ENCODE assay signal across 9 cellular contexts in the genomic region with DNA sequence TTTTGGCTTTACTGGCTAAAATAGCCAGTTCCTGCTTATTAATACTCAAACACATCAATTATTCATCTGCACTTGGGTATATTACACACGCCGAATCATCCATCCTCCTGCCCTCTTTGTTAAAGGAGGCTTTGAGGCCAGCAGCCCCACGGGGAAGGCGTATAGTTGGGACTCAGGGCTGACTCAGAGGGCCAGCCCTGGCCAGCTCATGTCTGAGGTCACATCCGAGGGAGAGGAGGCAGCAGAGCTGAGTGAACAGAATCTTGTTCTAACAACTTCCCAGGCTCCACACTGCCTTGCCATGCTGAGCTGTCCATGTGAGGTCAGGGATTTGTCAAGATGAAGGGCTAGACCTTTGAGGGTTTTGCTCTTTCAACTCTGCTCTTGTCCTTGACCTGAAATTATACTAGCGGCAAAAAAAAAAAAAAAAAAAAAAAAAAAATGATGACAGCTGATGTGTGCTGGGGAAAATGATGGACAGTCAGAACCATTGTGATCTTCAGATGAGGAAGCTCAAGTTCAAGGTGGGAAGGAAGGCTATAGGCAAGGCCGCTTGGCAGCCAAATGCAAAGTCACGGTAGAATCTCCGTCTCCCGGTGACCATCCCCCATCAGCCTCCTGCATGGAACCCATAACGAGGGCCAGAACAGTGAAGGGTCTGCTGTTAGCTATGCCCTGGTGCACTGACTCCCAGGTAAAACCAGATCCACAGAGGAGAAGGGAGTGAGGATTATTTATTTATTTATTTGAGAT. TPM values are rescaled to one million over a fixed set of nuclear protein-coding genes. Genes with fewer than 3 reads are reported as not detected.
A peak's percentile ranks its signal among the peaks of the same experiment; 100 is the strongest.
DNase-seq lines count a peak whose midpoint lies in the region; ATAC-seq, FAIRE-seq and TF ChIP-seq lines count a peak whose summit lies in the region.
"Had no signal": no experiment of that assay in that cellular context is flagged by ENCODE, and none has a peak within 500 bp of the region (broad histone marks: within the 10 kb centered on the region; RNA-seq: fewer than 3 reads in every experiment).

No MANE protein-coding gene starts in this region.

- H3K27me3 Mint-ChIP-seq in naive thymus-derived CD4-positive, alpha-beta T cell, result peaks cover 0 to 15% (median 9%) of the 10 kb centered on the region in 5 donors

- BruUV-seq in K562 (replicated peaks; lab: Mats Ljungman, UMichigan), result no TSS peak

- no peaks in the 10 kb centered on the region for H3K79me2 ChIP-seq in K562 (ENCODE audit: control insufficient read depth, insufficient read depth, low read length)

- TF ChIP-seq RAD21 in K562 (CRISPR knock-in tag; conservative IDR thresholded peaks at IDR 0.05 in 1 of 2, IDR thresholded peaks at IDR 0.05 in 1 of 2), result no peak

- H3K36me3 Mint-ChIP-seq in naive thymus-derived CD4-positive, alpha-beta T cell, result no peaks in the 10 kb centered on the region

- no peaks in the 10 kb centered on the region for H3K36me3 ChIP-seq in K562 (ENCODE audit: control insufficient read depth, insufficient read depth, low read length)
- no peaks in the 10 kb centered on the region for H3K36me3 ChIP-seq in naive thymus-derived CD4-positive, alpha-beta T cell (ENCODE audit: control insufficient read depth in 2 of 3, insufficient read depth in 3 of 3, low read length in 3 of 3)
- no peaks in the 10 kb centered on the region for H3K36me3 ChIP-seq in testis (ENCODE audit: low read depth, missing control alignments)

- intact Hi-C loops in K562 (cut with micrococcal nuclease) (no loop called here), testis (cut with DNase I; ENCODE audit: low total_unique reads) (no loop called here)
- intact Hi-C loops in naive thymus-derived CD4-positive, alpha-beta T cell (cut with micrococcal nuclease), result no loop called here

- H3K4me1 ChIP-seq in K562 (replicated peaks in 1 of 2; ENCODE audit: control insufficient read depth in 2 of 2, insufficient read depth in 2 of 2, low read length in 2 of 2), result peaks cover 13 to 17% of the 10 kb centered on the region in 2 experiments; a peak in 4 of 5 replicates
- no peaks in the 10 kb centered on the region for H3K4me1 ChIP-seq in naive thymus-derived CD4-positive, alpha-beta T cell (ENCODE audit: control insufficient read depth in 2 of 2, insufficient read depth in 2 of 2, low read length in 2 of 2)
- no peaks in the 10 kb centered on the region for H3K4me1 ChIP-seq in testis

- peak; percentile 86 for DNase-seq in COLO829 (ENCODE audit: low spot score)
- DNase-seq in HS-27A (ENCODE audit: low read depth), result peak; percentile 74
- DNase-seq in K562 (ENCODE audit: extremely low read depth in 1 of 4, low spot score in 3 of 4), result peak; percentile 46 to 82 (median 54)
- no peak for DNase-seq in naive thymus-derived CD4-positive, alpha-beta T cell
- no peak for DNase-seq in NCI-H2029 treated with DMSO at 0.1 percent for 48 hours (lab: John Stamatoyannopoulos, UW)
- no peak for DNase-seq in DMS114 treated with DMSO at 0.1 percent for 48 hours (lab: John Stamatoyannopoulos, UW; ENCODE audit: unreplicated experiment)
- no peak for DNase-seq in hypothalamus (lab: John Stamatoyannopoulos, UW)
- DNase-seq in testis, result no peak
- DNase-seq: activated CD4-positive, alpha-beta T cell treated with anti-CD3 and anti-CD28 coated beads, Interleukin-2, amount 50 U/mL, for 1 hour had no signal

- no peaks in the 10 kb centered on the region for H3K9me3 Mint-ChIP-seq in naive thymus-derived CD4-positive, alpha-beta T cell

- H3K4me2 ChIP-seq in K562 (ENCODE audit: insufficient read depth, low read length), result peak overlapping the region; percentile 27

- TF ChIP-seq EP300 in K562 (IDR thresholded peaks at IDR 0.05; ENCODE audit: low read length), result no peak

- H3K27ac Mint-ChIP-seq in naive thymus-derived CD4-positive, alpha-beta T cell, result no peak overlapping the region

- POLR2A ChIA-PET in K562 (lab: Yijun Ruan, JAX), result interaction anchor here (0.5 to 1.2 kb wide), 5 partner anchors 28 to 151 kb away, joined by 3 to 4 read pairs (median 4); no protein-coding TSS in a partner anchor
- POLR2A ChIA-PET in naive thymus-derived CD4-positive, alpha-beta T cell (lab: Charles Lee), result no interaction called here

- peak overlapping the region; percentile 40 to 48; a peak in 3 of 4 replicates for H3K9ac ChIP-seq in K562 (ENCODE audit: insufficient read depth in 1 of 2, low read depth in 2 of 2, low read length in 2 of 2)

- H3K27me3 ChIP-seq in K562 (ENCODE audit: control insufficient read depth in 2 of 2, insufficient read depth in 2 of 2, low read length in 2 of 2) (no peaks in the 10 kb centered on the region), testis (no peaks in the 10 kb centered on the region)
- no peaks in the 10 kb centered on the region for H3K27me3 ChIP-seq in naive thymus-derived CD4-positive, alpha-beta T cell (ENCODE audit: control insufficient read depth in 2 of 2, insufficient read depth in 2 of 2, low read length in 2 of 2)

- in situ Hi-C loops in K562 (cut with MboI), result no loop called here

- peak overlapping the region; percentile 63 for H3K27ac ChIP-seq in K562 (ENCODE audit: extremely low read depth, low read depth, low read length)
- no peak overlapping the region for H3K27ac ChIP-seq in naive thymus-derived CD4-positive, alpha-beta T cell (ENCODE audit: low read depth, low read length)
- no peak overlapping the region for H3K27ac ChIP-seq in testis

- no peak overlapping the region for H3K4me3 Mint-ChIP-seq in naive thymus-derived CD4-positive, alpha-beta T cell

- peak; percentile 94 for ATAC-seq in K562
- ATAC-seq in naive thymus-derived CD4-positive, alpha-beta T cell, result peak; percentile 77

- no peaks in the 10 kb centered on the region for H3K9me3 ChIP-seq in K562 (replicated peaks; ENCODE audit: control insufficient read depth, insufficient read depth, low read depth, low read length)
- H3K9me3 ChIP-seq in naive thymus-derived CD4-positive, alpha-beta T cell (ENCODE audit: control insufficient read depth in 2 of 3, low read length in 3 of 3), result no peaks in the 10 kb centered on the region
- H3K9me3 ChIP-seq in testis, result no peaks in the 10 kb centered on the region

- H3K9me1 ChIP-seq in K562 (ENCODE audit: control insufficient read depth, insufficient read depth, low read length), result no peaks in the 10 kb centered on the region

- no peaks in the 10 kb centered on the region for H4K20me1 ChIP-seq in K562 (replicated peaks; ENCODE audit: control insufficient read depth, insufficient read depth, low read length)

- no peaks in the 10 kb centered on the region for H3K4me1 Mint-ChIP-seq in naive thymus-derived CD4-positive, alpha-beta T cell

- 34% methylated on average over 9 of the region's 11 CpGs for WGBS in K562 (ENCODE audit: insufficient coverage, low coverage, missing lambda C conversion rate)
- 51 to 64% methylated on average over 10 to 11 of the region's 11 CpGs for WGBS in testis, 2 donors

- CTCF ChIA-PET in K562 (lab: Yijun Ruan, JAX; ENCODE audit: low intra/inter-chr PET ratio), result no interaction called here
- CTCF ChIA-PET in naive thymus-derived CD4-positive, alpha-beta T cell (lab: Charles Lee), result interaction anchor here (0.9 kb wide), 1 partner anchor 19 kb away, joined by 3 read pairs; no protein-coding TSS in a partner anchor

- FAIRE-seq in K562 (lab: Jason Lieb, UNC), result peak; percentile 84

- H3K4me3 ChIP-seq in K562, result no peak overlapping the region
- H3K4me3 ChIP-seq in naive thymus-derived CD4-positive, alpha-beta T cell (ENCODE audit: low read length), result no peak overlapping the region
- H3K4me3 ChIP-seq in testis, result no peak overlapping the region

- peak overlapping the region; percentile 87 for H2AFZ ChIP-seq in K562 (ENCODE audit: low read depth, low read length)

- no peak for TF ChIP-seq POLR2A in K562 (conservative IDR thresholded peaks at IDR 0.05)
- no peak for TF ChIP-seq POLR2A in testis (IDR thresholded peaks at IDR 0.05)

- TF ChIP-seq CTCF in K562 (IDR thresholded peaks at IDR 0.05 in 2 of 3, conservative IDR thresholded peaks at IDR 0.05 in 1 of 3; ENCODE audit: insufficient read depth in 2 of 3, low read depth in 1 of 3, low read length in 3 of 3) (no peak), testis (IDR thresholded peaks at IDR 0.05) (no peak)

RNA-seq across cellular contexts. Expression of gene MARK3, which starts 12.5 kb away (rescaled TPM):
- total RNA-seq in K562 (2011; cell fraction: chromatin; rRNA removed; ENCODE audit: low replicate concordance), result 157 and 305 TPM in 2 replicates
- total RNA-seq in K562 (2011; cell fraction: nucleolus; rRNA removed), result 86.7 and 110 TPM in 2 replicates
- 139 and 215 TPM in 2 replicates for total RNA-seq in K562 (2011; cell fraction: nucleoplasm; rRNA removed)
- total RNA-seq in K562 (2014; rRNA removed) (47.9 and 49.5 TPM in 2 replicates), K562 (2014; rRNA removed; fragmentation: Illumina TruSeq; extraction: Trizol) (57.5 and 60.4 TPM in 2 replicates), K562 (2015; rRNA removed; fragmentation: Illumina TruSeq; extraction: Trizol) (52.1 and 56.3 TPM in 2 replicates), K562 (2021) (54.1 and 63.1 TPM in 2 replicates), testis (100 to 1,000 TPM; 172 to 198 TPM)
- polyA plus RNA-seq in K562 (2011; rRNA removed) (60.7 and 68.7 TPM in 2 replicates), K562 (2014; fragmentation: Illumina TruSeq; extraction: Trizol) (54.9 and 65.3 TPM in 2 replicates), K562 (2014; fragmentation: Nextera tagmentation; extraction: Ambion mirVana) (10 to 100 TPM; 10.1 to 18.2 TPM), K562 (2014; rRNA removed) (53.2 and 55.1 TPM in 2 replicates), testis (ENCODE audit: insufficient read depth, low read depth, low replicate concordance) (93.9 TPM)
- 29.4 and 31.3 TPM in 2 replicates for polyA plus RNA-seq in K562 (2011; cell fraction: cytosol; rRNA removed)
- 59.4 and 59.9 TPM in 2 replicates for polyA plus RNA-seq in K562 (2011; cell fraction: nucleus; rRNA removed)
- polyA plus RNA-seq in K562 (2012), result 41.6 and 49.0 TPM in 2 replicates
- 95.3 and 99.4 TPM in 2 replicates for polyA minus RNA-seq in K562 (2011; rRNA and poly(A)+ RNA removed)
- polyA minus RNA-seq in K562 (2011; cell fraction: cytosol; rRNA and poly(A)+ RNA removed), result 20.8 and 26.0 TPM in 2 replicates
- polyA minus RNA-seq in K562 (2011; cell fraction: nucleus; rRNA and poly(A)+ RNA removed), result 54.3 and 101 TPM in 2 replicates
- total RNA-seq in naive thymus-derived CD4-positive, alpha-beta T cell, result 100 to 1,000 TPM in 4 of 5 experiments, 10 to 100 TPM in 1; 86.9 to 133 (median 116) TPM
- polyA plus RNA-seq in naive thymus-derived CD4-positive, alpha-beta T cell, result 10 to 100 TPM; 28.2 to 47.3 TPM

RNA-seq across cellular contexts. Expression of gene EIF5, which starts 38.7 kb away (rescaled TPM):
- 338 and 574 TPM in 2 replicates for total RNA-seq in K562 (2011; cell fraction: chromatin; rRNA removed; ENCODE audit: low replicate concordance)
- 188 and 198 TPM in 2 replicates for total RNA-seq in K562 (2011; cell fraction: nucleolus; rRNA removed)
- 241 and 245 TPM in 2 replicates for total RNA-seq in K562 (2011; cell fraction: nucleoplasm; rRNA removed)
- total RNA-seq in K562 (2014; rRNA removed) (118 and 174 TPM in 2 replicates), K562 (2014; rRNA removed; fragmentation: Illumina TruSeq; extraction: Trizol) (197 and 205 TPM in 2 replicates), K562 (2015; rRNA removed; fragmentation: Illumina TruSeq; extraction: Trizol) (176 and 190 TPM in 2 replicates), K562 (2021) (278 and 314 TPM in 2 replicates), testis (100 to 1,000 TPM; 308 to 309 TPM)
- polyA plus RNA-seq in K562 (2011; rRNA removed) (347 and 442 TPM in 2 replicates), K562 (2014; fragmentation: Illumina TruSeq; extraction: Trizol) (192 and 286 TPM in 2 replicates), K562 (2014; fragmentation: Nextera tagmentation; extraction: Ambion mirVana) (100 to 1,000 TPM in 1 of 2 experiments, 10 to 100 TPM in 1; 92.7 to 126 TPM), K562 (2014; rRNA removed) (134 and 152 TPM in 2 replicates), testis (ENCODE audit: insufficient read depth, low read depth, low replicate concordance) (366 TPM)
- polyA plus RNA-seq in K562 (2011; cell fraction: cytosol; rRNA removed), result 171 and 226 TPM in 2 replicates
- 223 and 263 TPM in 2 replicates for polyA plus RNA-seq in K562 (2011; cell fraction: nucleus; rRNA removed)
- polyA plus RNA-seq in K562 (2012), result 203 and 316 TPM in 2 replicates
- polyA minus RNA-seq in K562 (2011; rRNA and poly(A)+ RNA removed), result 449 and 508 TPM in 2 replicates
- 113 and 158 TPM in 2 replicates for polyA minus RNA-seq in K562 (2011; cell fraction: cytosol; rRNA and poly(A)+ RNA removed)
- polyA minus RNA-seq in K562 (2011; cell fraction: nucleus; rRNA and poly(A)+ RNA removed), result 117 and 192 TPM in 2 replicates
- 100 to 1,000 TPM; 182 to 716 (median 322) TPM for total RNA-seq in naive thymus-derived CD4-positive, alpha-beta T cell
- 100 to 1,000 TPM; 280 to 447 TPM for polyA plus RNA-seq in naive thymus-derived CD4-positive, alpha-beta T cell

Comparison
In these comparisons a context has a peak if more than half of its experiments do, and no peak if none do; other contexts are left out.
1. DNase-seq: peak in COLO829 (single experiment), HS-27A (single experiment) and K562 (4 of 4); none in naive thymus-derived CD4-positive, alpha-beta T cell (0 of 9), NCI-H2029 treated with DMSO at 0.1 percent for 48 hours (single experiment), DMS114 treated with DMSO at 0.1 percent for 48 hours (single experiment), hypothalamus (0 of 51) and testis (single experiment).